Comparison of ENCODE assay signal across 1 cellular context in the genomic region with DNA sequence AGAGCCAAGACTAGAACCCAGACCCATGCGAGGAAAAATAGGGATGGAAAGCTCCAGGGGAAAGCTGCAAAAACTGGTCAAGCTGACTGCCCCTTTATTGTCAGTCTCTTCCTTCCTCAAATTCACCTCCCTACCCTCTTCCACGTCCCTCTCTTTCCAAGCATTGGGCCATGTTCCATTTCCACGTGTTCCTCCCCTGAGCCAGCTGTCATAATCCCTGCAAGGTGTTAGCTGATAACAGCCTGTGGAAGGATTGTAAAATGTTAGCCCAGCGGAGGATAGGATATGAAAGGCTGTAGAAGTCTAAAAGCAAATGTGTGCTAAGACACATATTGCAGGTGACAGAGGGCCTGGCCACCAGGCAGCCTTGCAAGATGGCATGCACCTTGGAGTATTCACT.
TF ChIP-seq lines count a peak whose summit lies in the region.

No MANE protein-coding gene starts in this region.

TF ChIP-seq in K562, 482 proteins besides CTCF, POLR2A, EP300 and RAD21 (continued from another document):
- TF ChIP-seq ZBED1 (IDR thresholded peaks at IDR 0.05) (no peak), MAFF (IDR thresholded peaks at IDR 0.05; ENCODE audit: low read length) (no peak), ZNF184 (CRISPR knock-in tag; IDR thresholded peaks at IDR 0.05) (no peak)
- TF ChIP-seq, protein P1, sequence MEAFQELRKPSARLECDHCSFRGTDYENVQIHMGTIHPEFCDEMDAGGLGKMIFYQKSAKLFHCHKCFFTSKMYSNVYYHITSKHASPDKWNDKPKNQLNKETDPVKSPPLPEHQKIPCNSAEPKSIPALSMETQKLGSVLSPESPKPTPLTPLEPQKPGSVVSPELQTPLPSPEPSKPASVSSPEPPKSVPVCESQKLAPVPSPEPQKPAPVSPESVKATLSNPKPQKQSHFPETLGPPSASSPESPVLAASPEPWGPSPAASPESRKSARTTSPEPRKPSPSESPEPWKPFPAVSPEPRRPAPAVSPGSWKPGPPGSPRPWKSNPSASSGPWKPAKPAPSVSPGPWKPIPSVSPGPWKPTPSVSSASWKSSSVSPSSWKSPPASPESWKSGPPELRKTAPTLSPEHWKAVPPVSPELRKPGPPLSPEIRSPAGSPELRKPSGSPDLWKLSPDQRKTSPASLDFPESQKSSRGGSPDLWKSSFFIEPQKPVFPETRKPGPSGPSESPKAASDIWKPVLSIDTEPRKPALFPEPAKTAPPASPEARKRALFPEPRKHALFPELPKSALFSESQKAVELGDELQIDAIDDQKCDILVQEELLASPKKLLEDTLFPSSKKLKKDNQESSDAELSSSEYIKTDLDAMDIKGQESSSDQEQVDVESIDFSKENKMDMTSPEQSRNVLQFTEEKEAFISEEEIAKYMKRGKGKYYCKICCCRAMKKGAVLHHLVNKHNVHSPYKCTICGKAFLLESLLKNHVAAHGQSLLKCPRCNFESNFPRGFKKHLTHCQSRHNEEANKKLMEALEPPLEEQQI (IDR thresholded peaks at IDR 0.05): no peak
- TF ChIP-seq, protein P2, sequence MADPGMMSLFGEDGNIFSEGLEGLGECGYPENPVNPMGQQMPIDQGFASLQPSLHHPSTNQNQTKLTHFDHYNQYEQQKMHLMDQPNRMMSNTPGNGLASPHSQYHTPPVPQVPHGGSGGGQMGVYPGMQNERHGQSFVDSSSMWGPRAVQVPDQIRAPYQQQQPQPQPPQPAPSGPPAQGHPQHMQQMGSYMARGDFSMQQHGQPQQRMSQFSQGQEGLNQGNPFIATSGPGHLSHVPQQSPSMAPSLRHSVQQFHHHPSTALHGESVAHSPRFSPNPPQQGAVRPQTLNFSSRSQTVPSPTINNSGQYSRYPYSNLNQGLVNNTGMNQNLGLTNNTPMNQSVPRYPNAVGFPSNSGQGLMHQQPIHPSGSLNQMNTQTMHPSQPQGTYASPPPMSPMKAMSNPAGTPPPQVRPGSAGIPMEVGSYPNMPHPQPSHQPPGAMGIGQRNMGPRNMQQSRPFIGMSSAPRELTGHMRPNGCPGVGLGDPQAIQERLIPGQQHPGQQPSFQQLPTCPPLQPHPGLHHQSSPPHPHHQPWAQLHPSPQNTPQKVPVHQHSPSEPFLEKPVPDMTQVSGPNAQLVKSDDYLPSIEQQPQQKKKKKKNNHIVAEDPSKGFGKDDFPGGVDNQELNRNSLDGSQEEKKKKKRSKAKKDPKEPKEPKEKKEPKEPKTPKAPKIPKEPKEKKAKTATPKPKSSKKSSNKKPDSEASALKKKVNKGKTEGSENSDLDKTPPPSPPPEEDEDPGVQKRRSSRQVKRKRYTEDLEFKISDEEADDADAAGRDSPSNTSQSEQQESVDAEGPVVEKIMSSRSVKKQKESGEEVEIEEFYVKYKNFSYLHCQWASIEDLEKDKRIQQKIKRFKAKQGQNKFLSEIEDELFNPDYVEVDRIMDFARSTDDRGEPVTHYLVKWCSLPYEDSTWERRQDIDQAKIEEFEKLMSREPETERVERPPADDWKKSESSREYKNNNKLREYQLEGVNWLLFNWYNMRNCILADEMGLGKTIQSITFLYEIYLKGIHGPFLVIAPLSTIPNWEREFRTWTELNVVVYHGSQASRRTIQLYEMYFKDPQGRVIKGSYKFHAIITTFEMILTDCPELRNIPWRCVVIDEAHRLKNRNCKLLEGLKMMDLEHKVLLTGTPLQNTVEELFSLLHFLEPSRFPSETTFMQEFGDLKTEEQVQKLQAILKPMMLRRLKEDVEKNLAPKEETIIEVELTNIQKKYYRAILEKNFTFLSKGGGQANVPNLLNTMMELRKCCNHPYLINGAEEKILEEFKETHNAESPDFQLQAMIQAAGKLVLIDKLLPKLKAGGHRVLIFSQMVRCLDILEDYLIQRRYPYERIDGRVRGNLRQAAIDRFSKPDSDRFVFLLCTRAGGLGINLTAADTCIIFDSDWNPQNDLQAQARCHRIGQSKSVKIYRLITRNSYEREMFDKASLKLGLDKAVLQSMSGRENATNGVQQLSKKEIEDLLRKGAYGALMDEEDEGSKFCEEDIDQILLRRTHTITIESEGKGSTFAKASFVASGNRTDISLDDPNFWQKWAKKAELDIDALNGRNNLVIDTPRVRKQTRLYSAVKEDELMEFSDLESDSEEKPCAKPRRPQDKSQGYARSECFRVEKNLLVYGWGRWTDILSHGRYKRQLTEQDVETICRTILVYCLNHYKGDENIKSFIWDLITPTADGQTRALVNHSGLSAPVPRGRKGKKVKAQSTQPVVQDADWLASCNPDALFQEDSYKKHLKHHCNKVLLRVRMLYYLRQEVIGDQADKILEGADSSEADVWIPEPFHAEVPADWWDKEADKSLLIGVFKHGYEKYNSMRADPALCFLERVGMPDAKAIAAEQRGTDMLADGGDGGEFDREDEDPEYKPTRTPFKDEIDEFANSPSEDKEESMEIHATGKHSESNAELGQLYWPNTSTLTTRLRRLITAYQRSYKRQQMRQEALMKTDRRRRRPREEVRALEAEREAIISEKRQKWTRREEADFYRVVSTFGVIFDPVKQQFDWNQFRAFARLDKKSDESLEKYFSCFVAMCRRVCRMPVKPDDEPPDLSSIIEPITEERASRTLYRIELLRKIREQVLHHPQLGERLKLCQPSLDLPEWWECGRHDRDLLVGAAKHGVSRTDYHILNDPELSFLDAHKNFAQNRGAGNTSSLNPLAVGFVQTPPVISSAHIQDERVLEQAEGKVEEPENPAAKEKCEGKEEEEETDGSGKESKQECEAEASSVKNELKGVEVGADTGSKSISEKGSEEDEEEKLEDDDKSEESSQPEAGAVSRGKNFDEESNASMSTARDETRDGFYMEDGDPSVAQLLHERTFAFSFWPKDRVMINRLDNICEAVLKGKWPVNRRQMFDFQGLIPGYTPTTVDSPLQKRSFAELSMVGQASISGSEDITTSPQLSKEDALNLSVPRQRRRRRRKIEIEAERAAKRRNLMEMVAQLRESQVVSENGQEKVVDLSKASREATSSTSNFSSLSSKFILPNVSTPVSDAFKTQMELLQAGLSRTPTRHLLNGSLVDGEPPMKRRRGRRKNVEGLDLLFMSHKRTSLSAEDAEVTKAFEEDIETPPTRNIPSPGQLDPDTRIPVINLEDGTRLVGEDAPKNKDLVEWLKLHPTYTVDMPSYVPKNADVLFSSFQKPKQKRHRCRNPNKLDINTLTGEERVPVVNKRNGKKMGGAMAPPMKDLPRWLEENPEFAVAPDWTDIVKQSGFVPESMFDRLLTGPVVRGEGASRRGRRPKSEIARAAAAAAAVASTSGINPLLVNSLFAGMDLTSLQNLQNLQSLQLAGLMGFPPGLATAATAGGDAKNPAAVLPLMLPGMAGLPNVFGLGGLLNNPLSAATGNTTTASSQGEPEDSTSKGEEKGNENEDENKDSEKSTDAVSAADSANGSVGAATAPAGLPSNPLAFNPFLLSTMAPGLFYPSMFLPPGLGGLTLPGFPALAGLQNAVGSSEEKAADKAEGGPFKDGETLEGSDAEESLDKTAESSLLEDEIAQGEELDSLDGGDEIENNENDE (IDR thresholded peaks at IDR 0.05; ENCODE audit: low read depth, low read length): no peak
